Comparison of ENCODE assay signal across 22 cellular contexts in genomic region chr2:9306910-9307309, GRCh38.
DNase-seq lines count a peak whose midpoint lies in the region; ATAC-seq and TF ChIP-seq lines count a peak whose summit lies in the region.
"Had no signal": no experiment of that assay in that cellular context is flagged by ENCODE, and none has a peak within 500 bp of the region (broad histone marks: within the 10 kb centered on the region; RNA-seq: fewer than 3 reads in every experiment).

No MANE protein-coding gene starts in this region.

- peaks cover 0 to 1% (median 0%) of the 10 kb centered on the region in 4 donors for H3K4me1 Mint-ChIP-seq in CD4-positive, alpha-beta memory T cell
- H3K4me1 Mint-ChIP-seq: natural killer cell had no signal

- H3K79me2 ChIP-seq in KMS-11 (ENCODE audit: insufficient read depth, low read depth) (peaks cover 13% of the 10 kb centered on the region; the same call in 1 of the 2 replicates), mammary epithelial cell (ENCODE audit: insufficient read depth, low read length) (peaks cover 81% of the 10 kb centered on the region)

- H3K9ac ChIP-seq in KMS-11 = peak overlapping the region; percentile 60; the same call in 1 of the 2 replicates
- peak overlapping the region; percentile 68 for H3K9ac ChIP-seq in mammary epithelial cell (ENCODE audit: insufficient read depth, low read length)

- CTCF ChIA-PET in mammary epithelial cell (lab: Charles Lee; ENCODE audit: low non-redundant PET) = no interaction called here
- CTCF ChIA-PET in CD4-positive, alpha-beta memory T cell (lab: Charles Lee; ENCODE audit: partially characterized antibody) = no interaction called here

- H3K4me1 ChIP-seq in KMS-11 (ENCODE audit: low read depth, poor library complexity, severe bottlenecking) (peaks cover 74% of the 10 kb centered on the region), mammary epithelial cell (ENCODE audit: insufficient read depth, low read length) (peaks cover 56% of the 10 kb centered on the region), mucosa of descending colon (ENCODE audit: low read depth) (peaks cover 14% of the 10 kb centered on the region)
- no peaks in the 10 kb centered on the region for H3K4me1 ChIP-seq in CD4-positive, alpha-beta memory T cell (ENCODE audit: insufficient read depth, low read length)
- H3K4me1 ChIP-seq: HAP-1 had no signal

- DNase-seq in mammary epithelial cell = peak; percentile 83
- DNase-seq in mucosa of descending colon = no peak
- DNase-seq in CD4-positive, alpha-beta memory T cell = no peak
- no peak for DNase-seq in WERI-Rb-1
- DNase-seq in HUDEP-2 (lab: John Stamatoyannopoulos, UW; ENCODE audit: unreplicated experiment in 76 of 76) = no peak
- DNase-seq: activated CD4-positive, alpha-beta T cell treated with anti-CD3 and anti-CD28 coated beads, Interleukin-2, amount 50 U/mL, for 1 hour; activated naive CD8-positive, alpha-beta T cell treated with anti-CD3 and anti-CD28 coated beads for 36 hours; activated T-cell treated with anti-CD3 and anti-CD28 coated beads, Interleukin-2, amount 50 U/mL, for 24 hours; DMS79 treated with DMSO at 0.1 percent for 48 hours; left ventricle myocardium superior; natural killer cell; NCI-H1092 treated with DMSO at 0.1 percent for 48 hours; NK-92 treated with Interleukin-12 subunit alpha and Interleukin-12 subunit beta, amount 100 ng/mL, for 24 hours; SJCRH30; stimulated activated CD4-positive, alpha-beta T cell treated with anti-CD3 and anti-CD28 coated beads, Interleukin-4, amount 100 ng/mL, for 24 hours had no signal

- no peaks in the 10 kb centered on the region for H3K27me3 ChIP-seq in KMS-11 (ENCODE audit: insufficient read depth, low read depth)
- H3K27me3 ChIP-seq in mammary epithelial cell (ENCODE audit: insufficient read depth, low read length) = no peaks in the 10 kb centered on the region
- H3K27me3 ChIP-seq in CD4-positive, alpha-beta memory T cell (ENCODE audit: insufficient read depth, low read length) = no peaks in the 10 kb centered on the region
- H3K27me3 ChIP-seq in WERI-Rb-1 (ENCODE audit: insufficient read depth, low read depth, severe bottlenecking) = no peaks in the 10 kb centered on the region
- H3K27me3 ChIP-seq: hepatocyte, SJCRH30 had no signal

- in situ Hi-C loops in mammary epithelial cell (cut with MboI; ENCODE audit: low sequenced_read_pairs in 2 of 2) = no loop called here

- no peak overlapping the region for H3K27ac Mint-ChIP-seq in CD4-positive, alpha-beta memory T cell
- H3K27ac Mint-ChIP-seq: activated naive CD8-positive, alpha-beta T cell treated with anti-CD3 and anti-CD28 coated beads for 36 hours; activated T-cell treated with anti-CD3 and anti-CD28 coated beads, Interleukin-2, amount 50 U/mL, for 24 hours; CD14-positive monocyte; natural killer cell had no signal

- no peaks in the 10 kb centered on the region for H3K36me3 Mint-ChIP-seq in CD4-positive, alpha-beta memory T cell
- H3K36me3 Mint-ChIP-seq: activated naive CD8-positive, alpha-beta T cell treated with anti-CD3 and anti-CD28 coated beads for 36 hours; CD14-positive monocyte; natural killer cell had no signal

- H3K4me3 ChIP-seq in KMS-11 (IDR thresholded peaks at IDR 0.05; ENCODE audit: insufficient read depth, low read depth, low read length) (no peak overlapping the region), mammary epithelial cell (replicated peaks in 1 of 3; ENCODE audit: insufficient read depth in 1 of 3, low read depth in 2 of 3, low read length in 3 of 3) (no peak overlapping the region), mucosa of descending colon (no peak overlapping the region), WERI-Rb-1 (ENCODE audit: low read depth, low read length) (no peak overlapping the region)
- H3K4me3 ChIP-seq in CD4-positive, alpha-beta memory T cell (ENCODE audit: low read length in 2 of 2) = no peak overlapping the region
- H3K4me3 ChIP-seq: HAP-1, hepatocyte, SJCRH30 had no signal

- peaks cover 1 to 2% of the 10 kb centered on the region in 2 donors for H3K27me3 Mint-ChIP-seq in CD4-positive, alpha-beta memory T cell
- H3K27me3 Mint-ChIP-seq: activated naive CD8-positive, alpha-beta T cell treated with anti-CD3 and anti-CD28 coated beads for 36 hours had no signal

- H4K20me1 ChIP-seq in KMS-11 (ENCODE audit: insufficient read depth) (no peaks in the 10 kb centered on the region), mammary epithelial cell (ENCODE audit: insufficient read depth, low read length) (no peaks in the 10 kb centered on the region)

- intact Hi-C loops in mammary epithelial cell (cut with micrococcal nuclease) = no loop called here
- intact Hi-C loops in mucosa of descending colon (cut with DNase I, micrococcal nuclease) = no loop called here
- intact Hi-C loops in CD4-positive, alpha-beta memory T cell (cut with micrococcal nuclease) = no loop called here

- no peaks in the 10 kb centered on the region for H3K9me3 ChIP-seq in mammary epithelial cell (replicated peaks; ENCODE audit: insufficient read depth, low read length)
- no peaks in the 10 kb centered on the region for H3K9me3 ChIP-seq in mucosa of descending colon
- H3K9me3 ChIP-seq in CD4-positive, alpha-beta memory T cell (ENCODE audit: control insufficient read depth in 1 of 2, low read length in 2 of 2) = no peaks in the 10 kb centered on the region
- no peaks in the 10 kb centered on the region for H3K9me3 ChIP-seq in WERI-Rb-1 (ENCODE audit: severe bottlenecking)
- H3K9me3 ChIP-seq: HAP-1, SJCRH30 had no signal

- TF ChIP-seq CTCF in KMS-11 (conservative IDR thresholded peaks at IDR 0.05; ENCODE audit: low read depth, low read length) (no peak), mammary epithelial cell (conservative IDR thresholded peaks at IDR 0.05 in 1 of 2, IDR thresholded peaks at IDR 0.05 in 1 of 2; ENCODE audit: extremely low read depth in 1 of 2, insufficient read depth in 1 of 2, low read depth in 1 of 2, low read length in 2 of 2) (no peak), mucosa of descending colon (IDR thresholded peaks at IDR 0.05) (no peak), WERI-Rb-1 (IDR thresholded peaks at IDR 0.05; ENCODE audit: low read depth, low read length) (no peak)

- H3K9me3 Mint-ChIP-seq in CD4-positive, alpha-beta memory T cell = no peaks in the 10 kb centered on the region
- H3K9me3 Mint-ChIP-seq: activated naive CD8-positive, alpha-beta T cell treated with anti-CD3 and anti-CD28 coated beads for 36 hours; activated T-cell treated with anti-CD3 and anti-CD28 coated beads, Interleukin-2, amount 50 U/mL, for 24 hours; CD14-positive monocyte; natural killer cell had no signal

- H3K4me2 ChIP-seq in KMS-11 = peak overlapping the region; percentile 79
- peak overlapping the region; percentile 14 for H3K4me2 ChIP-seq in mammary epithelial cell (ENCODE audit: insufficient read depth, low read depth, low read length)
- H3K4me2 ChIP-seq: hepatocyte had no signal

- H3K27ac ChIP-seq in KMS-11 (peak overlapping the region; percentile 89), mammary epithelial cell (ENCODE audit: insufficient read depth, low read depth, low read length) (peak overlapping the region; percentile 60), temporal lobe (ENCODE audit: low read depth, low read length) (peak overlapping the region; percentile 25), WERI-Rb-1 (no peak overlapping the region)
- H3K27ac ChIP-seq in CD4-positive, alpha-beta memory T cell (ENCODE audit: low read depth, low read length) = no peak overlapping the region
- H3K27ac ChIP-seq: hepatocyte, SJCRH30 had no signal

- peak; percentile 28 for ATAC-seq in mucosa of descending colon
- ATAC-seq in HG02970 (IDR thresholded peaks at IDR 0.05; ENCODE audit: low FRiP score, unreplicated experiment) = no peak
- ATAC-seq: left ventricle myocardium superior, natural killer cell, sciatic nerve had no signal

- BruUV-seq in mammary epithelial cell (replicated peaks; lab: Mats Ljungman, UMichigan) = no TSS peak

- H3K36me3 ChIP-seq in KMS-11 (ENCODE audit: insufficient read depth) (no peaks in the 10 kb centered on the region), mammary epithelial cell (ENCODE audit: insufficient read depth, low read length) (peaks cover 6% of the 10 kb centered on the region), mucosa of descending colon (ENCODE audit: low read depth) (no peaks in the 10 kb centered on the region), WERI-Rb-1 (peaks cover 10% of the 10 kb centered on the region)
- no peaks in the 10 kb centered on the region for H3K36me3 ChIP-seq in CD4-positive, alpha-beta memory T cell (ENCODE audit: insufficient read depth, low read length)
- H3K36me3 ChIP-seq: HAP-1 had no signal

- H2AFZ ChIP-seq in KMS-11 (ENCODE audit: low read depth) (peak overlapping the region; percentile 47; the same call in 1 of the 2 replicates), mammary epithelial cell (ENCODE audit: low read depth, low read length) (no peak overlapping the region)
- H2AFZ ChIP-seq: hepatocyte had no signal

- no peak overlapping the region for H3K4me3 Mint-ChIP-seq in CD4-positive, alpha-beta memory T cell
- H3K4me3 Mint-ChIP-seq: activated naive CD8-positive, alpha-beta T cell treated with anti-CD3 and anti-CD28 coated beads for 36 hours; activated T-cell treated with anti-CD3 and anti-CD28 coated beads, Interleukin-2, amount 50 U/mL, for 24 hours; CD14-positive monocyte; natural killer cell had no signal

- POLR2A ChIA-PET in CD4-positive, alpha-beta memory T cell (lab: Charles Lee; ENCODE audit: partially characterized antibody) = no interaction called here

- dilution Hi-C loops in mammary epithelial cell (cut with HindIII; ENCODE audit: low sequenced_read_pairs) = loop anchor here (5.0 kb wide), 2 partner anchors 75 to 100 kb away; partner anchors contain the start of gene ASAP2

- 36% methylated on average over 6 of the region's 8 CpGs for WGBS in mammary epithelial cell (ENCODE audit: low coverage, missing lambda C conversion rate)

Comparison
In these comparisons a context has a peak if more than half of its experiments do, and no peak if none do; other contexts are left out.
1. H3K27ac ChIP-seq: peak in KMS-11 (single experiment), mammary epithelial cell (single experiment) and temporal lobe (single experiment); none in CD4-positive, alpha-beta memory T cell (single experiment) and WERI-Rb-1 (single experiment).